Comparison of ENCODE assay signal across 8 cellular contexts in genomic region chr11:3341298-3341697, GRCh38. TPM values are rescaled to one million over a fixed set of nuclear protein-coding genes. Genes with fewer than 3 reads are reported as not detected.
DNase-seq lines count a peak whose midpoint lies in the region; ATAC-seq, FAIRE-seq and TF ChIP-seq lines count a peak whose summit lies in the region.

No MANE protein-coding gene starts in this region.

- peak in 5 of 6 experiments; percentile 9 to 77 (median 74) for TF ChIP-seq CTCF in Peyer's patch (IDR thresholded peaks at IDR 0.05)

- FAIRE-seq in GM12892 (lab: Jason Lieb, UNC): peak; percentile 51

- H3K4me3 ChIP-seq in Peyer's patch: no peak overlapping the region

- no peaks in the 10 kb centered on the region for H3K27me3 ChIP-seq in Peyer's patch

- H3K27ac ChIP-seq in Peyer's patch: no peak overlapping the region

- TF ChIP-seq POLR2A in GM12892 (IDR thresholded peaks at IDR 0.05; ENCODE audit: low read depth, low read length) (no peak), Peyer's patch (IDR thresholded peaks at IDR 0.05) (no peak)

- ATAC-seq in left ventricle myocardium superior (no peak), HG03439 (IDR thresholded peaks at IDR 0.05; ENCODE audit: unreplicated experiment) (no peak), HG03354 (IDR thresholded peaks at IDR 0.05; ENCODE audit: poor library complexity, severe bottlenecking, unreplicated experiment) (no peak)

- no peaks in the 10 kb centered on the region for H3K4me1 ChIP-seq in Peyer's patch

- no peaks in the 10 kb centered on the region for H3K9me3 ChIP-seq in Peyer's patch

- intact Hi-C loops in left ventricle myocardium superior (cut with micrococcal nuclease): no loop called here

- H3K36me3 ChIP-seq in Peyer's patch: no peaks in the 10 kb centered on the region

- DNase-seq in 8988T: peak; percentile 59
- DNase-seq in GM12892 (ENCODE audit: insufficient read length): no peak
- peak; percentile 26 to 85 (median 77) for DNase-seq in Peyer's patch
- peak; percentile 87 for DNase-seq in activated effector memory CD4-positive, alpha-beta T cell treated with anti-CD3 and anti-CD28 coated beads, Interleukin-2, amount 50 U/mL, for 16 hours
- peak; percentile 55 for DNase-seq in left ventricle myocardium superior
- DNase-seq in stimulated activated CD4-positive, alpha-beta T cell treated with anti-CD3 and anti-CD28 coated beads, Interleukin-12 subunit alpha, Interleukin-12 subunit beta, amount 100 ng/mL, for 24 hours (ENCODE audit: low read depth in 2 of 2): peak; percentile 34 to 69

RNA-seq across cellular contexts. Expression of gene ZNF195, which starts 37.6 kb away (rescaled TPM):
- 28.3 TPM for polyA plus RNA-seq in GM12892 (2012; ENCODE audit: missing spikeins)
- total RNA-seq in Peyer's patch: 10 to 100 TPM; 36.1 to 94.1 (median 40.6) TPM
- total RNA-seq in left ventricle myocardium superior: 10.5 TPM
